In genomic region chr9:93476924-93477323, GRCh38 we compare ENCODE assay signal across 15 cellular contexts.
"Had no signal": no experiment of that assay in that cellular context is flagged by ENCODE, and none has a peak within 500 bp of the region (broad histone marks: within the 10 kb centered on the region; RNA-seq: fewer than 3 reads in every experiment).

No MANE protein-coding gene starts in this region.

- H3K27ac Mint-ChIP-seq: activated CD4-positive, alpha-beta memory T cell treated with anti-CD3 and anti-CD28 coated beads for 36 hours; activated naive CD4-positive, alpha-beta T cell treated with anti-CD3 and anti-CD28 coated beads, Interleukin-2, amount 10 ng/mL, durations not matched to agents 7 days and 5 days; natural killer cell treated with Interleukin-12 subunit alpha and Interleukin-12 subunit beta and Interleukin-15 and Interleukin-18, amount 100 ng/mL, for 72 hours; stimulated activated naive B cell treated with anti-CD40 and anti-IgM and Interleukin-4, amounts not matched to agents 10 μg/mL and 1 μg/mL and 100 μg/mL, for 72 hours had no signal

- H3K27ac ChIP-seq: thyroid gland, uterus had no signal

- H3K27me3 ChIP-seq: thyroid gland, uterus had no signal

- DNase-seq: activated CD4-positive, alpha-beta memory T cell treated with anti-CD3 and anti-CD28 coated beads for 36 hours; activated CD4-positive, CD25-positive, alpha-beta regulatory T cell treated with anti-CD3 and anti-CD28 coated beads, Interleukin-2, amount 50 U/mL, for 72 hours; activated effector memory CD4-positive, alpha-beta T cell treated with Interleukin-2 at 50 U/mL for 16 hours; activated naive CD4-positive, alpha-beta T cell treated with anti-CD3 and anti-CD28 coated beads, Interleukin-2, amount 10 ng/mL, durations not matched to agents 7 days and 5 days; activated T-cell treated with anti-CD3 and anti-CD28 coated beads, Interleukin-2, amount 50 U/mL, for 4 hours; dermis blood vessel endothelial cell; effector memory CD8-positive, alpha-beta T cell; foreskin fibroblast; mesendoderm; nucleus accumbens; stimulated activated naive B cell treated with anti-CD40 and anti-IgM and Interleukin-4, amounts not matched to agents 10 μg/mL and 1 μg/mL and 100 μg/mL, for 72 hours; thyroid gland; uterus had no signal

- ATAC-seq: activated T-cell treated with anti-CD3 and anti-CD28 coated beads, Interleukin-2, amount 50 U/mL, for 4 hours; effector memory CD8-positive, alpha-beta T cell; natural killer cell treated with Interleukin-12 subunit alpha and Interleukin-12 subunit beta and Interleukin-15 and Interleukin-18, amount 100 ng/mL, for 72 hours; stimulated activated naive B cell treated with anti-CD40 and anti-IgM and Interleukin-4, amounts not matched to agents 10 μg/mL and 1 μg/mL and 100 μg/mL, for 72 hours had no signal

- H3K27me3 Mint-ChIP-seq: activated CD4-positive, alpha-beta memory T cell treated with anti-CD3 and anti-CD28 coated beads for 36 hours; activated naive CD4-positive, alpha-beta T cell treated with anti-CD3 and anti-CD28 coated beads, Interleukin-2, amount 10 ng/mL, durations not matched to agents 7 days and 5 days; effector memory CD8-positive, alpha-beta T cell; natural killer cell treated with Interleukin-12 subunit alpha and Interleukin-12 subunit beta and Interleukin-15 and Interleukin-18, amount 100 ng/mL, for 72 hours; stimulated activated naive B cell treated with anti-CD40 and anti-IgM and Interleukin-4, amounts not matched to agents 10 μg/mL and 1 μg/mL and 100 μg/mL, for 72 hours had no signal

- H3K4me3 ChIP-seq: thyroid gland, uterus had no signal

- H3K4me1 ChIP-seq: uterus had no signal

- H3K9me3 ChIP-seq: thyroid gland, uterus had no signal

- H3K9me3 Mint-ChIP-seq: activated CD4-positive, alpha-beta memory T cell treated with anti-CD3 and anti-CD28 coated beads for 36 hours; activated naive CD4-positive, alpha-beta T cell treated with anti-CD3 and anti-CD28 coated beads, Interleukin-2, amount 10 ng/mL, durations not matched to agents 7 days and 5 days; activated T-cell treated with anti-CD3 and anti-CD28 coated beads, Interleukin-2, amount 50 U/mL, for 4 hours; effector memory CD8-positive, alpha-beta T cell; natural killer cell treated with Interleukin-12 subunit alpha and Interleukin-12 subunit beta and Interleukin-15 and Interleukin-18, amount 100 ng/mL, for 72 hours; stimulated activated naive B cell treated with anti-CD40 and anti-IgM and Interleukin-4, amounts not matched to agents 10 μg/mL and 1 μg/mL and 100 μg/mL, for 72 hours; T-helper 1 cell treated with Interleukin-12 subunit alpha and Interleukin-12 subunit beta and Interleukin-4 antibody, amounts not matched to agents 30 μg/mL and 1 μg/mL, for 36 hours had no signal

- H3K4me3 Mint-ChIP-seq: activated CD4-positive, alpha-beta memory T cell treated with anti-CD3 and anti-CD28 coated beads for 36 hours; activated naive CD4-positive, alpha-beta T cell treated with anti-CD3 and anti-CD28 coated beads, Interleukin-2, amount 10 ng/mL, durations not matched to agents 7 days and 5 days; activated T-cell treated with anti-CD3 and anti-CD28 coated beads, Interleukin-2, amount 50 U/mL, for 4 hours; effector memory CD8-positive, alpha-beta T cell; natural killer cell treated with Interleukin-12 subunit alpha and Interleukin-12 subunit beta and Interleukin-15 and Interleukin-18, amount 100 ng/mL, for 72 hours; stimulated activated naive B cell treated with anti-CD40 and anti-IgM and Interleukin-4, amounts not matched to agents 10 μg/mL and 1 μg/mL and 100 μg/mL, for 72 hours; T-helper 1 cell treated with Interleukin-12 subunit alpha and Interleukin-12 subunit beta and Interleukin-4 antibody, amounts not matched to agents 30 μg/mL and 1 μg/mL, for 36 hours had no signal

- H3K36me3 ChIP-seq: thyroid gland, uterus had no signal
